In the genomic region with DNA sequence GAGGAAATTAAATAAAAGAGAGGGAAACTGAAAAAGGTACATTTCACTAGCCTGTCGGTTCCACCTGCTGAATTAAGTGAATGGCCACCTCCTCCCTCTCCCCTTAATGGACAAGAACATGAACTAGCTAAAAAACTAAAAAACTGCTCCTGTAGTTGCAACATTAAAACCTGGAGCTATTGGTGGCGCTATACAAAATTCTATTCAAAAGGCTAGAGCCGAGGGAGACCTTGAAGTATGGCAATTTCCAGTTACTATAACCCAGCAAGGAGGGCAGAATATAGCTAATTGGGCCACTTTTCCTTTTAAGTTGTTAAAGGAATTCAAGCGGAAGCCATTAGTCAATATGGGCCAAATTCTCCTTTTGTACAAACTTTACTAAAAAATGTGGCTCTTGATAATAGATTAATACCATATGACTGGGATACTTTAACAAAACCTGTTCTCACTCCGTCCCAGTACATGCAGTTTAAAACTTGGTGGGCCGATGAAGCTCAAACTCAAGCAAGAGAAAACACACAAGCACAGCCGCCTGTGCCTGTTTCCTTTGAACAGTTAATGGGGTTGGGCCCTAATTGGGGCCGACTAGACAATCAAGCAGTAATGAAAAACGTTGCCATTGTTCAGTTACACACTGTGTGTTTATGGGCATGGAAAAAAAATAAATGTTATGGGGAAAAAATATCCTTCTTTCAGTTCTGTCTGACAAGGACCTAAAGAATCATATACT, we compare ENCODE assay signal across 1 cellular context.
TF ChIP-seq lines count a peak whose summit lies in the region.

No MANE protein-coding gene starts in this region.

TF ChIP-seq in H1, 55 proteins besides CTCF, POLR2A, EP300 and RAD21:
- no peak for TF ChIP-seq EZH2 (IDR thresholded peaks at IDR 0.05; ENCODE audit: low read depth, low read length, severe bottlenecking)
